In the genomic region with DNA sequence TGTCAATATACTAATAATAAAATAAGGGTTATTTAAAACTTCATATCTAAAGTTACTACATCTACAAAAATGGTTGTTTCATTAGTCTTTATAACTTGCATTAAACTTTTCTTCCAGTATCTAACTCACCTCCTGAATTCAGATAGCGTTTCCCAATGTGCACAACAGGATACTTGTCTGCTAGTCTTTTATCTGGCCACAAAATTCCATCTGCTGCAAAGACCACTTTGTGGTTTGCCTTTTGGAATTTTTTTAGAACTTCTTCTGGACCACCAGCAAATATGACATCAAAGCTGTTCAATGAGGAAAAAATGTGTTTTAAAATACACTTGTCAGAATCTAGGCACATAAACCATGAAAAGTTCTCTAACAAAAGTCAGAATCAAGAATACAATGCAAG, we compare ENCODE assay signal across 1 cellular context.
TF ChIP-seq lines count a peak whose summit lies in the region.

No MANE protein-coding gene starts in this region.

TF ChIP-seq in HepG2, 621 proteins besides CTCF, POLR2A, EP300 and RAD21 (continued from another document):
- TF ChIP-seq, protein P1, sequence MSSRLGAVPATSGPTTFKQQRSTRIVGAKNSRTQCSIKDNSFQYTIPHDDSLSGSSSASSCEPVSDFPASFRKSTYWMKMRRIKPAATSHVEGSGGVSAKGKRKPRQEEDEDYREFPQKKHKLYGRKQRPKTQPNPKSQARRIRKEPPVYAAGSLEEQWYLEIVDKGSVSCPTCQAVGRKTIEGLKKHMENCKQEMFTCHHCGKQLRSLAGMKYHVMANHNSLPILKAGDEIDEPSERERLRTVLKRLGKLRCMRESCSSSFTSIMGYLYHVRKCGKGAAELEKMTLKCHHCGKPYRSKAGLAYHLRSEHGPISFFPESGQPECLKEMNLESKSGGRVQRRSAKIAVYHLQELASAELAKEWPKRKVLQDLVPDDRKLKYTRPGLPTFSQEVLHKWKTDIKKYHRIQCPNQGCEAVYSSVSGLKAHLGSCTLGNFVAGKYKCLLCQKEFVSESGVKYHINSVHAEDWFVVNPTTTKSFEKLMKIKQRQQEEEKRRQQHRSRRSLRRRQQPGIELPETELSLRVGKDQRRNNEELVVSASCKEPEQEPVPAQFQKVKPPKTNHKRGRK (CRISPR knock-in tag; IDR thresholded peaks at IDR 0.05) = no peak
- TF ChIP-seq HMG20B (CRISPR knock-in tag; conservative IDR thresholded peaks at IDR 0.05) (no peak), MEIS1 (CRISPR knock-in tag; IDR thresholded peaks at IDR 0.05; ENCODE audit: borderline replicate concordance) (no peak), CREB1 (IDR thresholded peaks at IDR 0.05) (no peak), CREB1 (CRISPR knock-in tag; IDR thresholded peaks at IDR 0.05) (no peak), ZNF747 (CRISPR knock-in tag; IDR thresholded peaks at IDR 0.05; ENCODE audit: borderline replicate concordance) (no peak), NR2C2 (CRISPR knock-in tag; IDR thresholded peaks at IDR 0.05; ENCODE audit: borderline replicate concordance) (no peak), ZNF761 (CRISPR knock-in tag; conservative IDR thresholded peaks at IDR 0.05) (no peak), ZSCAN30 (CRISPR knock-in tag; IDR thresholded peaks at IDR 0.05) (no peak), CEBPB (IDR thresholded peaks at IDR 0.05; ENCODE audit: borderline replicate concordance, low read depth, low read length) (no peak), ADNP (CRISPR knock-in tag; IDR thresholded peaks at IDR 0.05) (no peak)
- TF ChIP-seq, protein P2, sequence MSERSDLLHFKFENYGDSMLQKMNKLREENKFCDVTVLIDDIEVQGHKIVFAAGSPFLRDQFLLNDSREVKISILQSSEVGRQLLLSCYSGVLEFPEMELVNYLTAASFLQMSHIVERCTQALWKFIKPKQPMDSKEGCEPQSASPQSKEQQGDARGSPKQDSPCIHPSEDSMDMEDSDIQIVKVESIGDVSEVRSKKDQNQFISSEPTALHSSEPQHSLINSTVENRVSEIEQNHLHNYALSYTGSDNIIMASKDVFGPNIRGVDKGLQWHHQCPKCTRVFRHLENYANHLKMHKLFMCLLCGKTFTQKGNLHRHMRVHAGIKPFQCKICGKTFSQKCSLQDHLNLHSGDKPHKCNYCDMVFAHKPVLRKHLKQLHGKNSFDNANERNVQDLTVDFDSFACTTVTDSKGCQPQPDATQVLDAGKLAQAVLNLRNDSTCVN (CRISPR knock-in tag; IDR thresholded peaks at IDR 0.05; ENCODE audit: borderline replicate concordance) = no peak
- TF ChIP-seq, protein P3, sequence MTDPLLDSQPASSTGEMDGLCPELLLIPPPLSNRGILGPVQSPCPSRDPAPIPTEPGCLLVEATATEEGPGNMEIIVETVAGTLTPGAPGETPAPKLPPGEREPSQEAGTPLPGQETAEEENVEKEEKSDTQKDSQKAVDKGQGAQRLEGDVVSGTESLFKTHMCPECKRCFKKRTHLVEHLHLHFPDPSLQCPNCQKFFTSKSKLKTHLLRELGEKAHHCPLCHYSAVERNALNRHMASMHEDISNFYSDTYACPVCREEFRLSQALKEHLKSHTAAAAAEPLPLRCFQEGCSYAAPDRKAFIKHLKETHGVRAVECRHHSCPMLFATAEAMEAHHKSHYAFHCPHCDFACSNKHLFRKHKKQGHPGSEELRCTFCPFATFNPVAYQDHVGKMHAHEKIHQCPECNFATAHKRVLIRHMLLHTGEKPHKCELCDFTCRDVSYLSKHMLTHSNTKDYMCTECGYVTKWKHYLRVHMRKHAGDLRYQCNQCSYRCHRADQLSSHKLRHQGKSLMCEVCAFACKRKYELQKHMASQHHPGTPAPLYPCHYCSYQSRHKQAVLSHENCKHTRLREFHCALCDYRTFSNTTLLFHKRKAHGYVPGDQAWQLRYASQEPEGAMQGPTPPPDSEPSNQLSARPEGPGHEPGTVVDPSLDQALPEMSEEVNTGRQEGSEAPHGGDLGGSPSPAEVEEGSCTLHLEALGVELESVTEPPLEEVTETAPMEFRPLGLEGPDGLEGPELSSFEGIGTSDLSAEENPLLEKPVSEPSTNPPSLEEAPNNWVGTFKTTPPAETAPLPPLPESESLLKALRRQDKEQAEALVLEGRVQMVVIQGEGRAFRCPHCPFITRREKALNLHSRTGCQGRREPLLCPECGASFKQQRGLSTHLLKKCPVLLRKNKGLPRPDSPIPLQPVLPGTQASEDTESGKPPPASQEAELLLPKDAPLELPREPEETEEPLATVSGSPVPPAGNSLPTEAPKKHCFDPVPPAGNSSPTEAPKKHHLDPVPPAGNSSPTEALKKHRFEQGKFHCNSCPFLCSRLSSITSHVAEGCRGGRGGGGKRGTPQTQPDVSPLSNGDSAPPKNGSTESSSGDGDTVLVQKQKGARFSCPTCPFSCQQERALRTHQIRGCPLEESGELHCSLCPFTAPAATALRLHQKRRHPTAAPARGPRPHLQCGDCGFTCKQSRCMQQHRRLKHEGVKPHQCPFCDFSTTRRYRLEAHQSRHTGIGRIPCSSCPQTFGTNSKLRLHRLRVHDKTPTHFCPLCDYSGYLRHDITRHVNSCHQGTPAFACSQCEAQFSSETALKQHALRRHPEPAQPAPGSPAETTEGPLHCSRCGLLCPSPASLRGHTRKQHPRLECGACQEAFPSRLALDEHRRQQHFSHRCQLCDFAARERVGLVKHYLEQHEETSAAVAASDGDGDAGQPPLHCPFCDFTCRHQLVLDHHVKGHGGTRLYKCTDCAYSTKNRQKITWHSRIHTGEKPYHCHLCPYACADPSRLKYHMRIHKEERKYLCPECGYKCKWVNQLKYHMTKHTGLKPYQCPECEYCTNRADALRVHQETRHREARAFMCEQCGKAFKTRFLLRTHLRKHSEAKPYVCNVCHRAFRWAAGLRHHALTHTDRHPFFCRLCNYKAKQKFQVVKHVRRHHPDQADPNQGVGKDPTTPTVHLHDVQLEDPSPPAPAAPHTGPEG (CRISPR knock-in tag; IDR thresholded peaks at IDR 0.05) = no peak
- TF ChIP-seq, protein P4, sequence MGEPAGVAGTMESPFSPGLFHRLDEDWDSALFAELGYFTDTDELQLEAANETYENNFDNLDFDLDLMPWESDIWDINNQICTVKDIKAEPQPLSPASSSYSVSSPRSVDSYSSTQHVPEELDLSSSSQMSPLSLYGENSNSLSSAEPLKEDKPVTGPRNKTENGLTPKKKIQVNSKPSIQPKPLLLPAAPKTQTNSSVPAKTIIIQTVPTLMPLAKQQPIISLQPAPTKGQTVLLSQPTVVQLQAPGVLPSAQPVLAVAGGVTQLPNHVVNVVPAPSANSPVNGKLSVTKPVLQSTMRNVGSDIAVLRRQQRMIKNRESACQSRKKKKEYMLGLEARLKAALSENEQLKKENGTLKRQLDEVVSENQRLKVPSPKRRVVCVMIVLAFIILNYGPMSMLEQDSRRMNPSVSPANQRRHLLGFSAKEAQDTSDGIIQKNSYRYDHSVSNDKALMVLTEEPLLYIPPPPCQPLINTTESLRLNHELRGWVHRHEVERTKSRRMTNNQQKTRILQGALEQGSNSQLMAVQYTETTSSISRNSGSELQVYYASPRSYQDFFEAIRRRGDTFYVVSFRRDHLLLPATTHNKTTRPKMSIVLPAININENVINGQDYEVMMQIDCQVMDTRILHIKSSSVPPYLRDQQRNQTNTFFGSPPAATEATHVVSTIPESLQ (CRISPR knock-in tag; conservative IDR thresholded peaks at IDR 0.05) = no peak
- TF ChIP-seq, protein P5, sequence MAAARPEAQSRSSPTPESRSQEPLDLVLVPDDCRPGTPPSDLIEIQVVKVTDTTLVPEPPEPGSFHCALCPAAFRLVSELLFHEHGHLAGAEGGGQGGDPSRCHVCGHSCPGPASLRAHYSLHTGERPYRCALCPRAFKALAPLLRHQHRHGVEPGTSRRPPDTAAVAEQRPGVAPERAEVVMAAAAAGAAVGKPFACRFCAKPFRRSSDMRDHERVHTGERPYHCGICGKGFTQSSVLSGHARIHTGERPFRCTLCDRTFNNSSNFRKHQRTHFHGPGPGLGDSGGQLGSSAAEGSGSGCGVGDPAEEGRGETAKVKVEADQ (CRISPR knock-in tag; IDR thresholded peaks at IDR 0.05; ENCODE audit: borderline replicate concordance) = no peak
- TF ChIP-seq, protein P6, sequence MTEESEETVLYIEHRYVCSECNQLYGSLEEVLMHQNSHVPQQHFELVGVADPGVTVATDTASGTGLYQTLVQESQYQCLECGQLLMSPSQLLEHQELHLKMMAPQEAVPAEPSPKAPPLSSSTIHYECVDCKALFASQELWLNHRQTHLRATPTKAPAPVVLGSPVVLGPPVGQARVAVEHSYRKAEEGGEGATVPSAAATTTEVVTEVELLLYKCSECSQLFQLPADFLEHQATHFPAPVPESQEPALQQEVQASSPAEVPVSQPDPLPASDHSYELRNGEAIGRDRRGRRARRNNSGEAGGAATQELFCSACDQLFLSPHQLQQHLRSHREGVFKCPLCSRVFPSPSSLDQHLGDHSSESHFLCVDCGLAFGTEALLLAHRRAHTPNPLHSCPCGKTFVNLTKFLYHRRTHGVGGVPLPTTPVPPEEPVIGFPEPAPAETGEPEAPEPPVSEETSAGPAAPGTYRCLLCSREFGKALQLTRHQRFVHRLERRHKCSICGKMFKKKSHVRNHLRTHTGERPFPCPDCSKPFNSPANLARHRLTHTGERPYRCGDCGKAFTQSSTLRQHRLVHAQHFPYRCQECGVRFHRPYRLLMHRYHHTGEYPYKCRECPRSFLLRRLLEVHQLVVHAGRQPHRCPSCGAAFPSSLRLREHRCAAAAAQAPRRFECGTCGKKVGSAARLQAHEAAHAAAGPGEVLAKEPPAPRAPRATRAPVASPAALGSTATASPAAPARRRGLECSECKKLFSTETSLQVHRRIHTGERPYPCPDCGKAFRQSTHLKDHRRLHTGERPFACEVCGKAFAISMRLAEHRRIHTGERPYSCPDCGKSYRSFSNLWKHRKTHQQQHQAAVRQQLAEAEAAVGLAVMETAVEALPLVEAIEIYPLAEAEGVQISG (CRISPR knock-in tag; IDR thresholded peaks at IDR 0.05) = no peak
- TF ChIP-seq, protein P7, sequence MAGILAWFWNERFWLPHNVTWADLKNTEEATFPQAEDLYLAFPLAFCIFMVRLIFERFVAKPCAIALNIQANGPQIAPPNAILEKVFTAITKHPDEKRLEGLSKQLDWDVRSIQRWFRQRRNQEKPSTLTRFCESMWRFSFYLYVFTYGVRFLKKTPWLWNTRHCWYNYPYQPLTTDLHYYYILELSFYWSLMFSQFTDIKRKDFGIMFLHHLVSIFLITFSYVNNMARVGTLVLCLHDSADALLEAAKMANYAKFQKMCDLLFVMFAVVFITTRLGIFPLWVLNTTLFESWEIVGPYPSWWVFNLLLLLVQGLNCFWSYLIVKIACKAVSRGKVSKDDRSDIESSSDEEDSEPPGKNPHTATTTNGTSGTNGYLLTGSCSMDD (CRISPR knock-in tag; IDR thresholded peaks at IDR 0.05) = no peak
- TF ChIP-seq, protein P8, sequence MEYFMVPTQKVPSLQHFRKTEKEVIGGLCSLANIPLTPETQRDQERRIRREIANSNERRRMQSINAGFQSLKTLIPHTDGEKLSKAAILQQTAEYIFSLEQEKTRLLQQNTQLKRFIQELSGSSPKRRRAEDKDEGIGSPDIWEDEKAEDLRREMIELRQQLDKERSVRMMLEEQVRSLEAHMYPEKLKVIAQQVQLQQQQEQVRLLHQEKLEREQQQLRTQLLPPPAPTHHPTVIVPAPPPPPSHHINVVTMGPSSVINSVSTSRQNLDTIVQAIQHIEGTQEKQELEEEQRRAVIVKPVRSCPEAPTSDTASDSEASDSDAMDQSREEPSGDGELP (IDR thresholded peaks at IDR 0.05; ENCODE audit: borderline replicate concordance, low read depth) = no peak
